In genomic region chr13:108322206-108322824, GRCh38 we compare ENCODE assay signal across 9 cellular contexts. TPM values are rescaled to one million over a fixed set of nuclear protein-coding genes. Genes with fewer than 3 reads are reported as not detected.
DNase-seq lines count a peak whose midpoint lies in the region; ATAC-seq, FAIRE-seq and TF ChIP-seq lines count a peak whose summit lies in the region.
"Had no signal": no experiment of that assay in that cellular context is flagged by ENCODE, and none has a peak within 500 bp of the region (broad histone marks: within the 10 kb centered on the region; RNA-seq: fewer than 3 reads in every experiment).

No MANE protein-coding gene starts in this region.

- no peaks in the 10 kb centered on the region for H3K4me1 Mint-ChIP-seq in mesothelial cell of epicardium

- H3K18ac ChIP-seq in H1 (ENCODE audit: extremely low read depth, low read length), result no peak overlapping the region

- no peak overlapping the region for H2BK5ac ChIP-seq in H1 (ENCODE audit: low read depth, low read length)

- no peak overlapping the region for H3K27ac Mint-ChIP-seq in mesothelial cell of epicardium
- H3K27ac Mint-ChIP-seq: CD8-positive, alpha-beta memory T cell had no signal

- ATAC-seq in GM21528 (IDR thresholded peaks at IDR 0.05; ENCODE audit: low FRiP score, unreplicated experiment) (peak; percentile 90), HG03575 (IDR thresholded peaks at IDR 0.05; ENCODE audit: extremely low read depth, insufficient number of reproducible peaks, low FRiP score, unreplicated experiment) (peak; percentile 47), Panc1 (peak; percentile 76)

- no peak overlapping the region for H3K14ac ChIP-seq in H1 (ENCODE audit: insufficient read length)

- no peak overlapping the region for H2BK20ac ChIP-seq in H1 (ENCODE audit: low read length)

- no TSS peak for BruUV-seq in Panc1 (replicated peaks; lab: Mats Ljungman, UMichigan)

- peak; percentile 74 to 76 for TF ChIP-seq RAD21 in H1 (IDR thresholded peaks at IDR 0.05 in 1 of 2, conservative IDR thresholded peaks at IDR 0.05 in 1 of 2; ENCODE audit: low read depth in 2 of 2, low read length in 2 of 2)

- H3K4me3 Mint-ChIP-seq in mesothelial cell of epicardium, result no peak overlapping the region
- H3K4me3 Mint-ChIP-seq: CD8-positive, alpha-beta memory T cell had no signal

- no peak overlapping the region for H3K9ac ChIP-seq in H1 (replicated peaks in 1 of 4; ENCODE audit: extremely low read depth in 1 of 4, low read depth in 3 of 4, low read length in 3 of 4)

- H4K8ac ChIP-seq in H1 (ENCODE audit: extremely low read depth, insufficient read depth, low read length), result no peak overlapping the region

- H3K4me3 ChIP-seq in Panc1 (ENCODE audit: low read depth in 2 of 2, low read length in 2 of 2) (no peak overlapping the region), H1 (ENCODE audit: extremely low read depth in 1 of 4, insufficient read depth in 2 of 4, low read depth in 3 of 4, low read length in 4 of 4) (no peak overlapping the region)

- CTCF ChIA-PET in Panc1 (lab: Charles Lee) (interaction anchor here (0.6 kb wide), 1 partner anchor 576 kb away, joined by 3 read pairs; no protein-coding TSS in a partner anchor), H1 (lab: Charles Lee; ENCODE audit: partially characterized antibody) (interaction anchor here (0.6 to 3.2 kb wide), 14 partner anchors 13 to 575 kb away, joined by 3 to 23 read pairs (median 3); no protein-coding TSS in a partner anchor)

- H3K9me3 Mint-ChIP-seq in mesothelial cell of epicardium, result no peaks in the 10 kb centered on the region

- intact Hi-C loops in Panc1 (cut with micrococcal nuclease; ENCODE audit: unreplicated experiment), result loop anchor here (5.0 kb wide), 1 partner anchor 185 kb away; no protein-coding TSS in a partner anchor

- H3K56ac ChIP-seq in H1 (replicated peaks; ENCODE audit: insufficient read length, low read depth, low read length), result no peak overlapping the region

- H3K4me1 ChIP-seq in Panc1 (ENCODE audit: control insufficient read depth, insufficient read depth, low read length) (no peaks in the 10 kb centered on the region), H1 (replicated peaks in 1 of 4; ENCODE audit: control insufficient read depth in 3 of 4, insufficient read depth in 4 of 4, low read length in 3 of 4) (peaks cover 0 to 9% (median 0%) of the 10 kb centered on the region in 4 experiments; a peak in 1 of 7 replicates)

- H3K36me3 ChIP-seq in Panc1 (ENCODE audit: control insufficient read depth, insufficient read depth, low read length) (no peaks in the 10 kb centered on the region), H1 (ENCODE audit: control insufficient read depth in 2 of 4, insufficient read depth in 4 of 4, low read length in 3 of 4) (no peaks in the 10 kb centered on the region)

- POLR2A ChIA-PET in Panc1 (lab: Charles Lee) (no interaction called here), H1 (lab: Charles Lee; ENCODE audit: partially characterized antibody) (no interaction called here)

- TF ChIP-seq CTCF in Panc1 (IDR thresholded peaks at IDR 0.05) (peak; percentile 57; the same call in 1 of the 2 replicates), H1 (IDR thresholded peaks at IDR 0.05; ENCODE audit: control extremely low read depth in 1 of 3, insufficient read depth in 1 of 3, low read depth in 1 of 3, low read length in 3 of 3) (peak in 2 of 3 experiments; percentile 42 to 65; a peak in 2 of 4 replicates), mesothelial cell of epicardium (IDR thresholded peaks at IDR 0.05; ENCODE audit: unreplicated experiment) (peak; percentile 87)

- H3K79me2 ChIP-seq in H1 (ENCODE audit: control insufficient read depth in 1 of 2, insufficient read depth in 2 of 2, low read length in 2 of 2), result no peaks in the 10 kb centered on the region

- TF ChIP-seq EP300 in H1 (IDR thresholded peaks at IDR 0.05; ENCODE audit: borderline replicate concordance in 1 of 2, low read depth in 2 of 2, low read length in 2 of 2), result no peak

- H3K4ac ChIP-seq in H1 (replicated peaks; ENCODE audit: insufficient read length, low read depth, low read length), result no peak overlapping the region

- H3K27me3 Mint-ChIP-seq in mesothelial cell of epicardium (ENCODE audit: low read depth), result peaks cover 9% of the 10 kb centered on the region

- FAIRE-seq in H1 (lab: Jason Lieb, UNC), result peak; percentile 50

- no peak overlapping the region for H2BK12ac ChIP-seq in H1 (ENCODE audit: low read depth, low read length)

- H2BK15ac ChIP-seq in H1 (ENCODE audit: low read length), result no peak overlapping the region

- H3K23me2 ChIP-seq in H1 (ENCODE audit: low read depth, low read length), result no peaks in the 10 kb centered on the region

- no peak overlapping the region for H3K23ac ChIP-seq in H1 (ENCODE audit: insufficient read length)

- H2BK120ac ChIP-seq in H1 (replicated peaks; ENCODE audit: low read depth, low read length), result no peak overlapping the region

- H2AK5ac ChIP-seq in H1 (ENCODE audit: low read depth, low read length), result no peak overlapping the region

- H3K36me3 Mint-ChIP-seq in mesothelial cell of epicardium, result no peaks in the 10 kb centered on the region
- H3K36me3 Mint-ChIP-seq: CD8-positive, alpha-beta memory T cell had no signal

- WGBS in H1 (ENCODE audit: extremely low coverage in 1 of 2, insufficient coverage in 1 of 2, insufficient read length in 1 of 2, insufficient replicate concordance in 2 of 2, low coverage in 1 of 2, low lambda C conversion rate in 2 of 2, missing lambda C conversion rate in 1 of 2), 2 experiments, result 45% methylated on average over 2 of the region's 2 CpGs; no CpG with 5 or more reads in 1 of the 2 experiments

- peak; percentile 22 for DNase-seq in NCI-H2107 treated with DMSO at 0.1 percent for 48 hours (lab: John Stamatoyannopoulos, UW; ENCODE audit: unreplicated experiment)
- DNase-seq in NCI-H2107 (lab: John Stamatoyannopoulos, UW), result no peak
- peak; percentile 10 for DNase-seq in Panc1 (ENCODE audit: low read depth, low spot score)
- no peak for DNase-seq in H1 (ENCODE audit: low read depth in 1 of 2, low spot score in 2 of 2)
- DNase-seq in mesothelial cell of epicardium (ENCODE audit: low spot score in 2 of 2, unreplicated experiment in 2 of 2), result no peak
- DNase-seq in cortex of kidney (lab: John Stamatoyannopoulos, UW), result no peak

- H3K79me1 ChIP-seq in H1 (ENCODE audit: low read depth, low read length), result no peaks in the 10 kb centered on the region

- no peak overlapping the region for H3K4me2 ChIP-seq in H1 (ENCODE audit: insufficient read depth in 1 of 2, low read depth in 2 of 2, low read length in 2 of 2)

- H3K27me3 ChIP-seq in Panc1 (ENCODE audit: control insufficient read depth, insufficient read depth, low read length), result no peaks in the 10 kb centered on the region
- no peaks in the 10 kb centered on the region for H3K27me3 ChIP-seq in H1 (replicated peaks in 1 of 4; ENCODE audit: control insufficient read depth in 3 of 4, extremely low read depth in 1 of 4, insufficient read depth in 3 of 4, low read length in 3 of 4)

- no peak overlapping the region for H2AFZ ChIP-seq in H1 (ENCODE audit: low read length)

- H3K27ac ChIP-seq in Panc1 (ENCODE audit: low read length) (no peak overlapping the region), H1 (ENCODE audit: low read depth, low read length) (no peak overlapping the region)

- no peak for TF ChIP-seq POLR2A in H1 (IDR thresholded peaks at IDR 0.05; ENCODE audit: control extremely low read depth in 1 of 2, low read depth in 2 of 2, low read length in 2 of 2)

- H4K5ac ChIP-seq in H1 (ENCODE audit: insufficient read length, low read depth, low read length), result no peak overlapping the region

- H4K20me1 ChIP-seq in H1 (replicated peaks in 1 of 2; ENCODE audit: control insufficient read depth in 1 of 2, insufficient read depth in 2 of 2, low read length in 2 of 2), result no peaks in the 10 kb centered on the region

- in situ Hi-C loops in Panc1 (cut with HindIII; ENCODE audit: low pct_unique_long_range_greater_than_20kb, low sequenced_read_pairs), result no loop called here

- no peak overlapping the region for H4K91ac ChIP-seq in H1 (replicated peaks; ENCODE audit: insufficient read length, low read length)

- H3K9me3 ChIP-seq in Panc1 (ENCODE audit: control insufficient read depth, insufficient read depth, low read depth, low read length) (no peaks in the 10 kb centered on the region), H1 (ENCODE audit: insufficient read depth in 2 of 2, low read depth in 1 of 2, low read length in 1 of 2) (no peaks in the 10 kb centered on the region)

TF ChIP-seq in H1, 55 proteins besides CTCF, POLR2A, EP300 and RAD21 (continues in another document):
- TF ChIP-seq NANOG (IDR thresholded peaks at IDR 0.05; ENCODE audit: insufficient read depth, low read depth, low read length, poor library complexity, severe bottlenecking) (no peak), KDM4A (IDR thresholded peaks at IDR 0.05; ENCODE audit: low read depth, low read length, severe bottlenecking) (no peak), CTBP2 (IDR thresholded peaks at IDR 0.05; ENCODE audit: borderline replicate concordance, insufficient read depth, insufficient read length, low read length) (no peak), CHD1 (IDR thresholded peaks at IDR 0.05; ENCODE audit: low read depth, low read length) (no peak), BACH1 (IDR thresholded peaks at IDR 0.05; ENCODE audit: low read length) (no peak), POU5F1 (IDR thresholded peaks at IDR 0.05; ENCODE audit: low read depth, low read length) (no peak), CBX8 (IDR thresholded peaks at IDR 0.05; ENCODE audit: borderline replicate concordance, low read depth, low read length) (no peak), GABPA (IDR thresholded peaks at IDR 0.05; ENCODE audit: borderline replicate concordance, insufficient read depth, low read length) (no peak), TEAD4 (IDR thresholded peaks at IDR 0.05; ENCODE audit: low read depth, low read length) (no peak), HDAC6 (IDR thresholded peaks at IDR 0.05; ENCODE audit: low read depth, low read length) (no peak), PHF8 (conservative IDR thresholded peaks at IDR 0.05; ENCODE audit: low read depth, low read length) (no peak), JUND (IDR thresholded peaks at IDR 0.05; ENCODE audit: low read length) (no peak), TAF1 (IDR thresholded peaks at IDR 0.05; ENCODE audit: low read depth, low read length) (no peak)

RNA-seq across cellular contexts. Expression of gene TNFSF13B, which starts 52.8 kb away (rescaled TPM):
- total RNA-seq in Panc1 (2021; ENCODE audit: unreplicated experiment) (1.4 TPM), mesothelial cell of epicardium (1.1 to 2.1 TPM (median 1.6 TPM) in 3 replicates)
- polyA plus RNA-seq in Panc1 (2012; ENCODE audit: insufficient read length), result not detected
- not detected in 2 replicates for total RNA-seq in H1 (2021; fragmentation: NEBNext Ultra II Directional; extraction: Animal tissue kit (Norgen Biotek cat#: 25700))
- 0.03 TPM in 1 of 2 replicates, not detected in the other for polyA plus RNA-seq in H1 (2011; rRNA removed)
- polyA plus RNA-seq in H1 (2011; cell fraction: cytosol; rRNA removed), result 0.19 TPM
- polyA plus RNA-seq in H1 (2011; cell fraction: nucleus; rRNA removed), result 0.93 TPM
- 0.35 TPM in 1 of 4 replicates, not detected in the others for polyA plus RNA-seq in H1 (2012, experiment 1 of 2)
- polyA plus RNA-seq in H1 (2012, experiment 2 of 2), result not detected
- polyA plus RNA-seq in H1 (2013, experiment 1 of 2), result 0.77 TPM
- polyA plus RNA-seq in H1 (2013, experiment 2 of 2), result 0.24 TPM
- polyA minus RNA-seq in H1 (2011; rRNA and poly(A)+ RNA removed), result 0.50 TPM in 1 of 2 replicates, not detected in the other
- not detected for polyA minus RNA-seq in H1 (2011; cell fraction: cytosol; rRNA and poly(A)+ RNA removed)
- 3.1 TPM for polyA minus RNA-seq in H1 (2011; cell fraction: nucleus; rRNA and poly(A)+ RNA removed)

Comparison
In these comparisons a context has a peak if more than half of its experiments do, and no peak if none do; other contexts are left out.
1. DNase-seq: peak in NCI-H2107 treated with DMSO at 0.1 percent for 48 hours (single experiment) and Panc1 (single experiment); none in NCI-H2107 (single experiment), H1 (0 of 2), mesothelial cell of epicardium (0 of 2) and cortex of kidney (single experiment).
2. Peak in every context shown above with its lines, with median percentiles within 50 percentile points of each other: ATAC-seq and CTCF ChIP-seq.